Comparison of ENCODE assay signal across 8 cellular contexts in the genomic region with DNA sequence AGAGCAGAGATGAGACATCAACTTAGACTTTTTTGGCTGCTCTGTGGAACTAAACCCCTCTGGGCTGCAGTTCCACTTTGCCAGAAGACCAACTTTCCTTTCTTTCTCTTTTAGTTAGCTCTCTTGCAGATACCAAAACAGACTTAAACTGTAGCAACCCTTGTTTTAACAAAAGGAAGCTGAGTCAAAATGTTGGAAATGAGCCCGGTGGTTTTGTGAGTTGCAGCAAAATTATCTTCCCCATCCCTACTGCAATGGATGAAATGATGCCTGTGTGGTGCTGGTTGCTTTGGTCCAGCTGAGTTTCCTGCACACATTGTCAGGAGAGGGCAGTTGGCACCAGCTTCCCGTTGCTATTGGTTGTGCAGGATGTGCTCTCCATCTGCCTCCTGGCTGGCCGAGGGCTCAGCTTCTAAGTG.
DNase-seq lines count a peak whose midpoint lies in the region; ATAC-seq and TF ChIP-seq lines count a peak whose summit lies in the region.

No MANE protein-coding gene starts in this region.

- CTCF ChIA-PET in CD8-positive, alpha-beta T cell (lab: Charles Lee) = interaction anchor here (1.0 to 2.3 kb wide), 2 partner anchors 8 to 117 kb away, joined by 4 to 8 read pairs; no protein-coding TSS in a partner anchor

- H3K36me3 Mint-ChIP-seq in CD8-positive, alpha-beta T cell = peaks cover 23% of the 10 kb centered on the region

- H3K27ac ChIP-seq in CD8-positive, alpha-beta T cell (ENCODE audit: low read depth, low read length) = peak overlapping the region; percentile 45
- H3K27ac ChIP-seq in muscle layer of colon (ENCODE audit: low read depth, low read length) = peak overlapping the region; percentile 50

- H3K9me3 Mint-ChIP-seq in CD8-positive, alpha-beta T cell = no peaks in the 10 kb centered on the region

- no peaks in the 10 kb centered on the region for H3K36me3 ChIP-seq in CD8-positive, alpha-beta T cell (ENCODE audit: insufficient read depth, low read length)
- H3K36me3 ChIP-seq in MG63 (0 out of 2 replicates have a peak, but pooled peaks cover 3% of the 10 kb centered on the region), muscle layer of colon (ENCODE audit: insufficient read depth, low read length) (no peaks in the 10 kb centered on the region)

- peak overlapping the region; percentile 84 for H3K4me3 Mint-ChIP-seq in CD8-positive, alpha-beta T cell

- no peak for DNase-seq in CD8-positive, alpha-beta T cell
- DNase-seq in MG63 (peak; percentile 79), cerebellum (ENCODE audit: low spot score) (peak; percentile 78), NCI-H2107 (lab: John Stamatoyannopoulos, UW) (no peak), SIG-M5 treated with dmso at 0.1 percent for 504 hours (lab: John Stamatoyannopoulos, UW; ENCODE audit: unreplicated experiment) (no peak), OCI-M2 (lab: John Stamatoyannopoulos, UW; ENCODE audit: unreplicated experiment) (no peak)

- ATAC-seq in CD8-positive, alpha-beta T cell = peak; percentile 24
- ATAC-seq in GM19467 (IDR thresholded peaks at IDR 0.05; ENCODE audit: unreplicated experiment) = peak; percentile 18

- no peaks in the 10 kb centered on the region for H3K27me3 ChIP-seq in CD8-positive, alpha-beta T cell (ENCODE audit: insufficient read depth, low read length)
- H3K27me3 ChIP-seq in MG63 = no peaks in the 10 kb centered on the region
- H3K27me3 ChIP-seq in muscle layer of colon (ENCODE audit: control insufficient read depth in 1 of 2, insufficient read depth in 2 of 2, low read length in 2 of 2) = no peaks in the 10 kb centered on the region

- H3K27me3 Mint-ChIP-seq in CD8-positive, alpha-beta T cell (ENCODE audit: low read depth) = no peaks in the 10 kb centered on the region

- POLR2A ChIA-PET in CD8-positive, alpha-beta T cell (lab: Charles Lee) = interaction anchor here (0.6 to 1.4 kb wide), 3 partner anchors 20 to 1301 kb away, joined by 3 read pairs; no protein-coding TSS in a partner anchor

- TF ChIP-seq CTCF in CD8-positive, alpha-beta T cell (IDR thresholded peaks at IDR 0.05) = no peak

- H3K9me3 ChIP-seq in CD8-positive, alpha-beta T cell (ENCODE audit: low read length) = no peaks in the 10 kb centered on the region
- H3K9me3 ChIP-seq in MG63 = no peaks in the 10 kb centered on the region
- no peaks in the 10 kb centered on the region for H3K9me3 ChIP-seq in muscle layer of colon (ENCODE audit: low read length)

- peaks cover 39% of the 10 kb centered on the region for H3K4me1 Mint-ChIP-seq in CD8-positive, alpha-beta T cell (ENCODE audit: low read depth)

- peak overlapping the region; percentile 58 for H3K4me3 ChIP-seq in CD8-positive, alpha-beta T cell (ENCODE audit: low read depth, low read length)
- H3K4me3 ChIP-seq in MG63 (peak overlapping the region; percentile 35), muscle layer of colon (ENCODE audit: low read depth in 1 of 2, low read length in 2 of 2) (no peak overlapping the region)

- intact Hi-C loops in CD8-positive, alpha-beta T cell (cut with DNase I, micrococcal nuclease) = loop anchor here (1.0 to 10.0 kb wide), 5 partner anchors 11 to 129 kb away; partner anchors contain the start of genes ESD (in 1 of the 2) and LRCH1 (in 1 of the 2)

- H3K27ac Mint-ChIP-seq in CD8-positive, alpha-beta T cell = peak overlapping the region; percentile 89

- no peak overlapping the region for H3K9ac ChIP-seq in muscle layer of colon (ENCODE audit: low read length)

- H3K4me1 ChIP-seq in CD8-positive, alpha-beta T cell (ENCODE audit: insufficient read depth, low read length) = peaks cover 25% of the 10 kb centered on the region
- peaks cover 32% of the 10 kb centered on the region for H3K4me1 ChIP-seq in muscle layer of colon (ENCODE audit: insufficient read depth, low read length)

Comparison
In these comparisons a context has a peak if more than half of its experiments do, and no peak if none do; other contexts are left out.
1. DNase-seq: peak in MG63 (single experiment) and cerebellum (single experiment); none in CD8-positive, alpha-beta T cell (0 of 7), NCI-H2107 (single experiment), SIG-M5 treated with dmso at 0.1 percent for 504 hours (single experiment) and OCI-M2 (single experiment).
2. H3K4me3 ChIP-seq: peak in CD8-positive, alpha-beta T cell (single experiment) and MG63 (single experiment); none in muscle layer of colon (0 of 2).